ENCODE assay signal across 12 cellular contexts in the genomic region with DNA sequence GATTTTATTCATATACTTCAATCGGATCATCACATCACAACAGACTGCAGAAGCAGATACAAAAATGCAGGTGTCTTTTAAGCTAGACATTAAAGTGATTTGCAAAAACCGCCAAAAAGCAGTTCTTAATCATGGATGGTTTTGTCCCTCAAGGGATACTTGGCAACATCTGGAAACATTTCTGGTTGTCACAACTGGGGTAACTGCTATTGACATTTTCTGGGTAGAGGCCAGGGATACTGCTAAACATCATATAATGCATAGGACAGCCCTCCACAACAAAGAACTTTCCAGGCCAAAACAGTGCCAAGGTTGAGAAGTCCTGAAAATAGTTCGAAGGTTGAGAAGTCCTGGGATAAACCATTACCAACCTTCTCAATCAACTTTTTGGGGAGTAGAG.
"Had no signal": no experiment of that assay in that cellular context is flagged by ENCODE, and none has a peak within 500 bp of the region (broad histone marks: within the 10 kb centered on the region; RNA-seq: fewer than 3 reads in every experiment).

No MANE protein-coding gene starts in this region.

- H3K36me3 ChIP-seq: sigmoid colon, suprapubic skin had no signal

- H3K9me3 ChIP-seq: sigmoid colon, suprapubic skin had no signal

- H3K27me3 ChIP-seq: sigmoid colon, suprapubic skin had no signal

- ATAC-seq: activated CD8-positive, alpha-beta T cell treated with anti-CD3 and anti-CD28 coated beads, Interleukin-2, amount 10 ng/mL, durations not matched to agents 7 days and 5 days; effector memory CD8-positive, alpha-beta T cell; natural killer cell treated with Interleukin-12 subunit alpha and Interleukin-12 subunit beta and Interleukin-15 and Interleukin-18, amount 100 ng/mL, for 72 hours had no signal

- H3K4me3 ChIP-seq: coronary artery, sigmoid colon, suprapubic skin had no signal

- H3K27ac ChIP-seq: coronary artery, suprapubic skin, VCaP had no signal

- DNase-seq: activated CD8-positive, alpha-beta T cell treated with anti-CD3 and anti-CD28 coated beads, Interleukin-2, amount 10 ng/mL, durations not matched to agents 7 days and 5 days; activated naive CD4-positive, alpha-beta T cell treated with anti-CD3 and anti-CD28 coated beads for 36 hours; effector memory CD8-positive, alpha-beta T cell; occipital lobe; sigmoid colon; stimulated activated CD4-positive, alpha-beta T cell treated with anti-CD3 and anti-CD28 coated beads, Interleukin-12 subunit alpha, Interleukin-12 subunit beta, amount 100 ng/mL, for 4 hours; stimulated activated naive CD8-positive, alpha-beta T cell treated with anti-CD3 and anti-CD28 coated beads, Interleukin-15, Interleukin-2, amounts not matched to agents 100 U/mL and 50 U/mL, for 24 hours; T-helper 9 cell had no signal
